Comparison of ENCODE assay signal across 32 cellular contexts in genomic region chr9:123990427-123990826, GRCh38. TPM values are rescaled to one million over a fixed set of nuclear protein-coding genes. Genes with fewer than 3 reads are reported as not detected.
"Had no signal": no experiment of that assay in that cellular context is flagged by ENCODE, and none has a peak within 500 bp of the region (broad histone marks: within the 10 kb centered on the region; RNA-seq: fewer than 3 reads in every experiment).

No MANE protein-coding gene starts in this region.

- H3K4me3 Mint-ChIP-seq: activated CD4-positive, alpha-beta memory T cell treated with anti-CD3 and anti-CD28 coated beads, Interleukin-2, amount 10 ng/mL, durations not matched to agents 7 days and 5 days; activated CD4-positive, alpha-beta T cell treated with anti-CD3 and anti-CD28 coated beads, Interleukin-2, amount 10 ng/mL, durations not matched to agents 7 days and 5 days; activated naive CD4-positive, alpha-beta T cell treated with anti-CD3 and anti-CD28 coated beads, Interleukin-2, amount 10 ng/mL, durations not matched to agents 7 days and 5 days; activated naive CD8-positive, alpha-beta T cell treated with anti-CD3 and anti-CD28 coated beads, Interleukin-2, amount 10 ng/mL, durations not matched to agents 7 days and 5 days; activated T-cell treated with anti-CD3 and anti-CD28 coated beads, Interleukin-2, amount 50 U/mL, for 24 hours; activated T-cell treated with anti-CD3 and anti-CD28 coated beads, Interleukin-2, amount 50 U/mL, for 72 hours; brain; central memory CD8-positive, alpha-beta T cell; dendritic cell treated with granulocyte-macrophage colony-stimulating factor and Interleukin-4, amounts not matched to agents 40 ng/mL and 50 ng/mL, for 4 days; T-helper 17 cell; T-helper 2 cell treated with Interferon-gamma antibody and Interleukin-4, amounts not matched to agents 5 μg/mL and 100 μg/mL, for 36 hours had no signal

- H3K9me3 Mint-ChIP-seq: activated CD4-positive, alpha-beta memory T cell treated with anti-CD3 and anti-CD28 coated beads, Interleukin-2, amount 10 ng/mL, durations not matched to agents 7 days and 5 days; activated CD4-positive, alpha-beta T cell treated with anti-CD3 and anti-CD28 coated beads, Interleukin-2, amount 10 ng/mL, durations not matched to agents 7 days and 5 days; activated naive CD4-positive, alpha-beta T cell treated with anti-CD3 and anti-CD28 coated beads, Interleukin-2, amount 10 ng/mL, durations not matched to agents 7 days and 5 days; activated naive CD4-positive, alpha-beta T cell treated with anti-CD3 and anti-CD28 coated beads, Interleukin-2, amount 50 U/mL, for 72 hours; activated naive CD8-positive, alpha-beta T cell treated with anti-CD3 and anti-CD28 coated beads, Interleukin-2, amount 10 ng/mL, durations not matched to agents 7 days and 5 days; activated T-cell treated with anti-CD3 and anti-CD28 coated beads, Interleukin-2, amount 50 U/mL, for 24 hours; activated T-cell treated with anti-CD3 and anti-CD28 coated beads, Interleukin-2, amount 50 U/mL, for 72 hours; central memory CD8-positive, alpha-beta T cell; dendritic cell treated with granulocyte-macrophage colony-stimulating factor and Interleukin-4, amounts not matched to agents 40 ng/mL and 50 ng/mL, for 4 days; T-helper 2 cell treated with Interferon-gamma antibody and Interleukin-4, amounts not matched to agents 5 μg/mL and 100 μg/mL, for 36 hours had no signal

- H3K4me1 ChIP-seq: ascending aorta, breast epithelium, esophagus muscularis mucosa, foreskin keratinocyte, gastrocnemius medialis, heart left ventricle had no signal

- H3K36me3 ChIP-seq: ascending aorta, breast epithelium, cardiac muscle cell, esophagus muscularis mucosa, gastrocnemius medialis, heart left ventricle had no signal

- DNase-seq: activated CD4-positive, alpha-beta memory T cell treated with anti-CD3 and anti-CD28 coated beads, Interleukin-2, amount 10 ng/mL, durations not matched to agents 7 days and 5 days; activated CD4-positive, alpha-beta T cell treated with anti-CD3 and anti-CD28 coated beads for 1 hour; activated CD4-positive, alpha-beta T cell treated with anti-CD3 and anti-CD28 coated beads for 4 hours; activated CD4-positive, alpha-beta T cell treated with anti-CD3 and anti-CD28 coated beads, Interleukin-2, amount 10 ng/mL, durations not matched to agents 7 days and 5 days; activated CD4-positive, alpha-beta T cell treated with anti-CD3 and anti-CD28 coated beads, Interleukin-2, amount 50 U/mL, for 4 hours; activated CD8-positive, alpha-beta memory T cell treated with anti-CD3 and anti-CD28 coated beads, Interleukin-2, amount 50 U/mL, for 48 hours; activated gamma-delta T cell; activated naive CD4-positive, alpha-beta T cell; activated naive CD4-positive, alpha-beta T cell treated with anti-CD3 and anti-CD28 coated beads, Interleukin-2, amount 10 ng/mL, durations not matched to agents 7 days and 5 days; activated naive CD8-positive, alpha-beta T cell treated with anti-CD3 and anti-CD28 coated beads, Interleukin-2, amount 10 ng/mL, durations not matched to agents 7 days and 5 days; activated T-cell treated with anti-CD3 and anti-CD28 coated beads for 4 hours; activated T-cell treated with anti-CD3 and anti-CD28 coated beads, Interleukin-2, amount 50 U/mL, for 24 hours; activated T-cell treated with anti-CD3 and anti-CD28 coated beads, Interleukin-2, amount 50 U/mL, for 72 hours; effector CD8-positive, alpha-beta T cell; erythroblast; foreskin keratinocyte; gastrocnemius medialis; glutamatergic neuron; heart left ventricle; T-helper 1 cell; T-helper 17 cell; T1000 had no signal

- H3K27ac ChIP-seq: ascending aorta, breast epithelium, cardiac muscle cell, coronary artery, esophagus muscularis mucosa, foreskin keratinocyte, gastrocnemius medialis, heart left ventricle had no signal

- H3K9me3 ChIP-seq: ascending aorta, breast epithelium, esophagus muscularis mucosa, gastrocnemius medialis, heart left ventricle had no signal

- ATAC-seq: activated naive CD4-positive, alpha-beta T cell treated with anti-CD3 and anti-CD28 coated beads, Interleukin-2, amount 50 U/mL, for 72 hours; activated T-cell treated with anti-CD3 and anti-CD28 coated beads, Interleukin-2, amount 50 U/mL, for 72 hours; foreskin keratinocyte; gastrocnemius medialis; heart left ventricle; T-helper 17 cell had no signal

- H3K4me3 ChIP-seq: ascending aorta, breast epithelium, cardiac muscle cell, coronary artery, esophagus muscularis mucosa, gastrocnemius medialis, heart left ventricle had no signal

- H3K27me3 ChIP-seq: ascending aorta had no signal

- H3K36me3 Mint-ChIP-seq: activated naive CD4-positive, alpha-beta T cell treated with anti-CD3 and anti-CD28 coated beads, Interleukin-2, amount 10 ng/mL, durations not matched to agents 7 days and 5 days; activated naive CD8-positive, alpha-beta T cell treated with anti-CD3 and anti-CD28 coated beads, Interleukin-2, amount 10 ng/mL, durations not matched to agents 7 days and 5 days; brain had no signal

- H3K27ac Mint-ChIP-seq: activated CD4-positive, alpha-beta memory T cell treated with anti-CD3 and anti-CD28 coated beads, Interleukin-2, amount 10 ng/mL, durations not matched to agents 7 days and 5 days; activated CD4-positive, alpha-beta T cell treated with anti-CD3 and anti-CD28 coated beads, Interleukin-2, amount 10 ng/mL, durations not matched to agents 7 days and 5 days; activated naive CD4-positive, alpha-beta T cell treated with anti-CD3 and anti-CD28 coated beads, Interleukin-2, amount 10 ng/mL, durations not matched to agents 7 days and 5 days; activated naive CD4-positive, alpha-beta T cell treated with anti-CD3 and anti-CD28 coated beads, Interleukin-2, amount 50 U/mL, for 72 hours; activated naive CD8-positive, alpha-beta T cell treated with anti-CD3 and anti-CD28 coated beads, Interleukin-2, amount 10 ng/mL, durations not matched to agents 7 days and 5 days; activated T-cell treated with anti-CD3 and anti-CD28 coated beads, Interleukin-2, amount 50 U/mL, for 24 hours; activated T-cell treated with anti-CD3 and anti-CD28 coated beads, Interleukin-2, amount 50 U/mL, for 72 hours; dendritic cell treated with granulocyte-macrophage colony-stimulating factor and Interleukin-4, amounts not matched to agents 40 ng/mL and 50 ng/mL, for 4 days; T-helper 17 cell; T-helper 2 cell treated with Interferon-gamma antibody and Interleukin-4, amounts not matched to agents 5 μg/mL and 100 μg/mL, for 36 hours had no signal

- H3K4me1 Mint-ChIP-seq: activated CD4-positive, alpha-beta memory T cell treated with anti-CD3 and anti-CD28 coated beads, Interleukin-2, amount 10 ng/mL, durations not matched to agents 7 days and 5 days; activated CD4-positive, alpha-beta T cell treated with anti-CD3 and anti-CD28 coated beads, Interleukin-2, amount 10 ng/mL, durations not matched to agents 7 days and 5 days; activated naive CD4-positive, alpha-beta T cell treated with anti-CD3 and anti-CD28 coated beads, Interleukin-2, amount 10 ng/mL, durations not matched to agents 7 days and 5 days; activated naive CD8-positive, alpha-beta T cell treated with anti-CD3 and anti-CD28 coated beads, Interleukin-2, amount 10 ng/mL, durations not matched to agents 7 days and 5 days; brain; T-helper 17 cell had no signal

RNA-seq across cellular contexts. Expression of gene LHX2, which starts 21.1 kb away (rescaled TPM):
- total RNA-seq: activated CD4-positive, alpha-beta memory T cell treated with anti-CD3 and anti-CD28 coated beads, Interleukin-2, amount 10 ng/mL, durations not matched to agents 7 days and 5 days; activated CD4-positive, alpha-beta T cell treated with anti-CD3 and anti-CD28 coated beads, Interleukin-2, amount 10 ng/mL, durations not matched to agents 7 days and 5 days; activated naive CD4-positive, alpha-beta T cell treated with anti-CD3 and anti-CD28 coated beads, Interleukin-2, amount 50 U/mL, for 72 hours; activated naive CD8-positive, alpha-beta T cell treated with anti-CD3 and anti-CD28 coated beads, Interleukin-2, amount 10 ng/mL, durations not matched to agents 7 days and 5 days; activated T-cell treated with anti-CD3 and anti-CD28 coated beads, Interleukin-2, amount 50 U/mL, for 72 hours; ascending aorta; breast epithelium; esophagus muscularis mucosa; foreskin keratinocyte; gastrocnemius medialis; T-helper 17 cell had no signal
- polyA plus RNA-seq: foreskin keratinocyte had no signal
